ENCODE assay signal across 27 cellular contexts in genomic region chr14:71460091-71460490, GRCh38.
"Had no signal": no experiment of that assay in that cellular context is flagged by ENCODE, and none has a peak within 500 bp of the region (broad histone marks: within the 10 kb centered on the region; RNA-seq: fewer than 3 reads in every experiment).

No MANE protein-coding gene starts in this region.

- H2AFZ ChIP-seq: hepatocyte had no signal

- H3K27ac Mint-ChIP-seq: memory B cell; naive thymus-derived CD4-positive, alpha-beta T cell; natural killer cell treated with Interleukin-12 subunit alpha and Interleukin-12 subunit beta and Interleukin-15 and Interleukin-18, amount 100 ng/mL, for 72 hours; progenitor cell of endocrine pancreas; stimulated activated naive B cell treated with anti-CD40 and anti-IgM and Interleukin-4, amounts not matched to agents 10 μg/mL and 1 μg/mL and 100 μg/mL, for 72 hours had no signal

- H3K9me3 Mint-ChIP-seq: memory B cell; natural killer cell treated with Interleukin-12 subunit alpha and Interleukin-12 subunit beta and Interleukin-15 and Interleukin-18, amount 100 ng/mL, for 72 hours had no signal

- FAIRE-seq: kidney had no signal

- DNase-seq: heart right ventricle; kidney; left colon; left lung; midbrain; mucosa of descending colon; naive thymus-derived CD4-positive, alpha-beta T cell; ovary; right lobe of liver; stimulated activated CD4-positive, alpha-beta T cell treated with anti-CD3 and anti-CD28 coated beads, Interleukin-12 subunit alpha, Interleukin-12 subunit beta, amount 100 ng/mL, for 4 hours; stimulated activated CD4-positive, alpha-beta T cell treated with anti-CD3 and anti-CD28 coated beads, Interleukin-15, amount 100 ng/mL, for 24 hours; stimulated activated CD4-positive, alpha-beta T cell treated with anti-CD3 and anti-CD28 coated beads, Interleukin-2, amount 100 ng/mL, for 24 hours; stimulated activated CD4-positive, alpha-beta T cell treated with anti-CD3 and anti-CD28 coated beads, Interleukin-4, amount 100 ng/mL, for 1 hour; stimulated activated naive B cell treated with anti-CD40 and anti-IgM and Interleukin-4, amounts not matched to agents 10 μg/mL and 1 μg/mL and 100 μg/mL, for 72 hours; stimulated activated naive CD8-positive, alpha-beta T cell treated with anti-CD3 and anti-CD28 coated beads, Interleukin-15, Interleukin-2, amounts not matched to agents 100 U/mL and 50 U/mL, for 24 hours; stomach; testis; thyroid gland; transverse colon; upper lobe of left lung had no signal

- H3K36me3 ChIP-seq: heart right ventricle, left lung, ovary, right atrium auricular region, right lobe of liver, stomach, thyroid gland, transverse colon, upper lobe of left lung, vagina had no signal

- H3K4me1 ChIP-seq: heart right ventricle, right atrium auricular region, testis, thyroid gland, transverse colon, upper lobe of left lung, vagina had no signal

- H3K4me3 ChIP-seq: heart right ventricle, hepatocyte, left lung, lung, mucosa of descending colon, ovary, right atrium auricular region, right lobe of liver, stomach, testis, thyroid gland, transverse colon, upper lobe of left lung, vagina had no signal

- H3K36me3 Mint-ChIP-seq: natural killer cell treated with Interleukin-12 subunit alpha and Interleukin-12 subunit beta and Interleukin-15 and Interleukin-18, amount 100 ng/mL, for 72 hours had no signal

- H3K4me3 Mint-ChIP-seq: memory B cell; naive thymus-derived CD4-positive, alpha-beta T cell; natural killer cell treated with Interleukin-12 subunit alpha and Interleukin-12 subunit beta and Interleukin-15 and Interleukin-18, amount 100 ng/mL, for 72 hours; stimulated activated naive B cell treated with anti-CD40 and anti-IgM and Interleukin-4, amounts not matched to agents 10 μg/mL and 1 μg/mL and 100 μg/mL, for 72 hours had no signal

- H3K27me3 Mint-ChIP-seq: memory B cell; naive thymus-derived CD4-positive, alpha-beta T cell; natural killer cell treated with Interleukin-12 subunit alpha and Interleukin-12 subunit beta and Interleukin-15 and Interleukin-18, amount 100 ng/mL, for 72 hours; progenitor cell of endocrine pancreas; stimulated activated naive B cell treated with anti-CD40 and anti-IgM and Interleukin-4, amounts not matched to agents 10 μg/mL and 1 μg/mL and 100 μg/mL, for 72 hours had no signal

- H3K9me3 ChIP-seq: mucosa of descending colon, ovary, right lobe of liver, testis, thyroid gland, transverse colon, vagina had no signal

- H3K27ac ChIP-seq: heart right ventricle, hepatocyte, left lung, ovary, right atrium auricular region, right lobe of liver, testis, thyroid gland, transverse colon, upper lobe of left lung, vagina had no signal

- H3K4me2 ChIP-seq: hepatocyte had no signal

- H3K27me3 ChIP-seq: heart right ventricle, hepatocyte, left lung, ovary, right atrium auricular region, right lobe of liver, stomach, testis, thyroid gland, transverse colon, upper lobe of left lung, vagina had no signal

- ATAC-seq: heart right ventricle; left colon; left lung; mucosa of descending colon; naive thymus-derived CD4-positive, alpha-beta T cell; natural killer cell treated with Interleukin-12 subunit alpha and Interleukin-12 subunit beta and Interleukin-15 and Interleukin-18, amount 100 ng/mL, for 72 hours; right lobe of liver; stimulated activated naive B cell treated with anti-CD40 and anti-IgM and Interleukin-4, amounts not matched to agents 10 μg/mL and 1 μg/mL and 100 μg/mL, for 72 hours; stimulated activated naive CD8-positive, alpha-beta T cell treated with anti-CD3 and anti-CD28 coated beads, Interleukin-15, Interleukin-2, amounts not matched to agents 100 U/mL and 50 U/mL, for 24 hours had no signal
